In the genomic region with DNA sequence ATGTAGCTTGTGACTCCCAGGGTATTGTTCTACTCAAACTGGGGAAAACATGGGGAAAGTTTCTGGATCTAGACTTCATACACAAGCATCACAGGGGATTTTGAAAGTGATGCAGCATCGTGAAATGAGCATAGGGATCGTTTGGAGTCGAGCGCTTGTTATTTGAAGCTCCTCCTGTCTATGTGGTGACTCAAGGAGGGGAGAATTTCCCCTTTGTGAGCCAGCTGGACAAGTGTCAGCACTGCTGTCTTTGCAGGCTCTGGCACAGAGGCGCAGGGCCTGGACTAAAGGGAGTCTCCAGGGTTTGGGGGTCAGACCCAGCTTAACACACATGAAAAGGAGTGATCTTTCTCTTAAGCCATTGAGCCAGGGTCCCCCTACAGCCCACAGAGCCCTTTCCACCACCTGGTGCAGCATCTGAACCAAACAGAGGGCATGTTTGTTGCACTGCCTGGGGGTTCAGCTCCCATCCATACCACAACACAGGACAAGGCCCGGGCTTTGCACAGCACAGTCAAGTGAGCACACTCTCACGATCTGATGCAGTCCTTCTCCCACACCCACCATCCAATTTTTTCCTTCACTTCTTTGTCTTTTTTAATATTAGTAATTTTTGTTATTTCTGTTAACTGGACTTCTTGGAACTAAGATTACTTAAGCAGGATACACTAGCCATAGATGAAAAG, we compare ENCODE assay signal across 8 cellular contexts. TPM values are rescaled to one million over a fixed set of nuclear protein-coding genes. Genes with fewer than 3 reads are reported as not detected.
A peak's percentile ranks its signal among the peaks of the same experiment; 100 is the strongest.
DNase-seq lines count a peak whose midpoint lies in the region; ATAC-seq and TF ChIP-seq lines count a peak whose summit lies in the region.

No MANE protein-coding gene starts in this region.

- H3K36me3 Mint-ChIP-seq in activated CD8-positive, alpha-beta T cell treated with anti-CD3 and anti-CD28 coated beads, Interleukin-2, amount 10 ng/mL, durations not matched to agents 7 days and 5 days (ENCODE audit: low read depth), result peaks cover 73% of the 10 kb centered on the region

- DNase-seq in ELR (ENCODE audit: low read depth) (peak; percentile 90), fibroblast of the aortic adventitia (ENCODE audit: low read depth) (peak; percentile 99), gastrocnemius medialis (peak; percentile 84 to 93), HEK293T (ENCODE audit: extremely low spot score) (no peak), NCI-H2029 (lab: John Stamatoyannopoulos, UW) (no peak)
- no peak for DNase-seq in activated CD8-positive, alpha-beta T cell treated with anti-CD3 and anti-CD28 coated beads, Interleukin-2, amount 10 ng/mL, durations not matched to agents 7 days and 5 days
- no peak for DNase-seq in stimulated activated CD4-positive, alpha-beta T cell treated with anti-CD3 and anti-CD28 coated beads, Interleukin-15, amount 100 ng/mL, for 24 hours

- H3K27me3 ChIP-seq in gastrocnemius medialis, result no peaks in the 10 kb centered on the region

- CTCF ChIA-PET in activated CD8-positive, alpha-beta T cell treated with anti-CD3 and anti-CD28 coated beads, Interleukin-2, amount 10 ng/mL, durations not matched to agents 7 days and 5 days (lab: Charles Lee), result interaction anchor here (1.3 to 7.3 kb wide), 7 partner anchors 13 to 61 kb away, joined by 3 to 60 read pairs (median 6); no protein-coding TSS in a partner anchor
- CTCF ChIA-PET in HEK293T (lab: Yijun Ruan, JAX), result interaction anchor here (0.7 kb wide), 2 partner anchors 87 to 236 kb away, joined by 4 read pairs; no protein-coding TSS in a partner anchor

- no peak overlapping the region for H3K4me3 Mint-ChIP-seq in activated CD8-positive, alpha-beta T cell treated with anti-CD3 and anti-CD28 coated beads, Interleukin-2, amount 10 ng/mL, durations not matched to agents 7 days and 5 days

- peaks cover 56 to 66% of the 10 kb centered on the region in 2 donors for H3K4me1 ChIP-seq in gastrocnemius medialis

- H3K9me3 Mint-ChIP-seq in activated CD8-positive, alpha-beta T cell treated with anti-CD3 and anti-CD28 coated beads, Interleukin-2, amount 10 ng/mL, durations not matched to agents 7 days and 5 days (ENCODE audit: insufficient read depth), result no peaks in the 10 kb centered on the region

- in situ Hi-C loops in gastrocnemius medialis (cut with MboI; ENCODE audit: low sequenced_read_pairs in 4 of 4), result no loop called here

- intact Hi-C loops in gastrocnemius medialis (cut with DNase I; ENCODE audit: low total_unique reads), result no loop called here

- H3K4me3 ChIP-seq in fibroblast of the aortic adventitia (ENCODE audit: low read depth, low read length) (no peak overlapping the region), gastrocnemius medialis (no peak overlapping the region)

- POLR2A ChIA-PET in activated CD8-positive, alpha-beta T cell treated with anti-CD3 and anti-CD28 coated beads, Interleukin-2, amount 10 ng/mL, durations not matched to agents 7 days and 5 days (lab: Charles Lee), result interaction anchor here (0.7 to 5.9 kb wide), 10 partner anchors 13 to 56 kb away, joined by 3 to 57 read pairs (median 9); a partner anchor contains a TSS
- POLR2A ChIA-PET in HEK293T (lab: Yijun Ruan, JAX), result no interaction called here

- no peak for ATAC-seq in activated CD8-positive, alpha-beta T cell treated with anti-CD3 and anti-CD28 coated beads, Interleukin-2, amount 10 ng/mL, durations not matched to agents 7 days and 5 days
- ATAC-seq in gastrocnemius medialis (peak; percentile 98 to 99), HG02852 (IDR thresholded peaks at IDR 0.05; ENCODE audit: unreplicated experiment) (no peak)

- TF ChIP-seq POLR2A in gastrocnemius medialis (IDR thresholded peaks at IDR 0.05), result no peak

- H3K4me1 Mint-ChIP-seq in activated CD8-positive, alpha-beta T cell treated with anti-CD3 and anti-CD28 coated beads, Interleukin-2, amount 10 ng/mL, durations not matched to agents 7 days and 5 days (ENCODE audit: low read depth), result peaks cover 94% of the 10 kb centered on the region

- H3K9me3 ChIP-seq in gastrocnemius medialis, result no peaks in the 10 kb centered on the region

- TF ChIP-seq CTCF in fibroblast of the aortic adventitia (IDR thresholded peaks at IDR 0.05; ENCODE audit: insufficient read depth, low read length) (no peak), gastrocnemius medialis (IDR thresholded peaks at IDR 0.05 in 4 of 5, conservative IDR thresholded peaks at IDR 0.05 in 1 of 5) (no peak)

- no peaks in the 10 kb centered on the region for H3K27me3 Mint-ChIP-seq in activated CD8-positive, alpha-beta T cell treated with anti-CD3 and anti-CD28 coated beads, Interleukin-2, amount 10 ng/mL, durations not matched to agents 7 days and 5 days (ENCODE audit: low read depth)

- H3K36me3 ChIP-seq in gastrocnemius medialis, result no peaks in the 10 kb centered on the region

- H3K27ac Mint-ChIP-seq in activated CD8-positive, alpha-beta T cell treated with anti-CD3 and anti-CD28 coated beads, Interleukin-2, amount 10 ng/mL, durations not matched to agents 7 days and 5 days, result peak overlapping the region; percentile 82

- peak overlapping the region; percentile 56 to 99 (median 60) for H3K27ac ChIP-seq in gastrocnemius medialis

TF ChIP-seq in HEK293T, 16 proteins besides CTCF, POLR2A, EP300 and RAD21:
- TF ChIP-seq HDGF (IDR thresholded peaks at IDR 0.05; ENCODE audit: borderline replicate concordance) (no peak), ARNT (IDR thresholded peaks at IDR 0.05) (no peak), L3MBTL2 (conservative IDR thresholded peaks at IDR 0.05) (no peak), TARDBP (IDR thresholded peaks at IDR 0.05) (no peak), FOXA1 (IDR thresholded peaks at IDR 0.05) (no peak), LEF1 (IDR thresholded peaks at IDR 0.05; ENCODE audit: borderline replicate concordance) (no peak), ZNF384 (IDR thresholded peaks at IDR 0.05) (no peak), CTBP1 (IDR thresholded peaks at IDR 0.05; ENCODE audit: borderline replicate concordance) (no peak), NFRKB (IDR thresholded peaks at IDR 0.05) (no peak), FOXM1 (IDR thresholded peaks at IDR 0.05; ENCODE audit: borderline replicate concordance) (no peak), ELF4 (IDR thresholded peaks at IDR 0.05) (no peak), FOXK2 (IDR thresholded peaks at IDR 0.05) (no peak), SUZ12 (IDR thresholded peaks at IDR 0.05) (no peak)
- TF ChIP-seq, protein P1, sequence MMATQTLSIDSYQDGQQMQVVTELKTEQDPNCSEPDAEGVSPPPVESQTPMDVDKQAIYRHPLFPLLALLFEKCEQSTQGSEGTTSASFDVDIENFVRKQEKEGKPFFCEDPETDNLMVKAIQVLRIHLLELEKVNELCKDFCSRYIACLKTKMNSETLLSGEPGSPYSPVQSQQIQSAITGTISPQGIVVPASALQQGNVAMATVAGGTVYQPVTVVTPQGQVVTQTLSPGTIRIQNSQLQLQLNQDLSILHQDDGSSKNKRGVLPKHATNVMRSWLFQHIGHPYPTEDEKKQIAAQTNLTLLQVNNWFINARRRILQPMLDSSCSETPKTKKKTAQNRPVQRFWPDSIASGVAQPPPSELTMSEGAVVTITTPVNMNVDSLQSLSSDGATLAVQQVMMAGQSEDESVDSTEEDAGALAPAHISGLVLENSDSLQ (IDR thresholded peaks at IDR 0.05), result no peak

RNA-seq across cellular contexts. Expression of a gene that starts 50.9 kb away (rescaled TPM):
- 100 to 1,000 TPM; 221 to 228 TPM for total RNA-seq in activated CD8-positive, alpha-beta T cell treated with anti-CD3 and anti-CD28 coated beads, Interleukin-2, amount 10 ng/mL, durations not matched to agents 7 days and 5 days
- 17.1 and 24.6 TPM in 2 replicates for total RNA-seq in fibroblast of the aortic adventitia (ENCODE audit: low replicate concordance)
- 10 to 100 TPM in 1 of 4 donors, 1 to 10 TPM in 3; 5.5 to 20.6 (median 8.4) TPM for total RNA-seq in gastrocnemius medialis

Comparison
In these comparisons a context has a peak if more than half of its experiments do, and no peak if none do; other contexts are left out.
1. DNase-seq: peak in ELR (single experiment), fibroblast of the aortic adventitia (single experiment) and gastrocnemius medialis (2 of 2); none in activated CD8-positive, alpha-beta T cell treated with anti-CD3 and anti-CD28 coated beads, Interleukin-2, amount 10 ng/mL, durations not matched to agents 7 days and 5 days (single experiment), HEK293T (single experiment), stimulated activated CD4-positive, alpha-beta T cell treated with anti-CD3 and anti-CD28 coated beads, Interleukin-15, amount 100 ng/mL, for 24 hours (single experiment) and NCI-H2029 (single experiment).
2. ATAC-seq: peak in gastrocnemius medialis (2 of 2); none in activated CD8-positive, alpha-beta T cell treated with anti-CD3 and anti-CD28 coated beads, Interleukin-2, amount 10 ng/mL, durations not matched to agents 7 days and 5 days (single experiment) and HG02852 (single experiment).